In the genomic region with DNA sequence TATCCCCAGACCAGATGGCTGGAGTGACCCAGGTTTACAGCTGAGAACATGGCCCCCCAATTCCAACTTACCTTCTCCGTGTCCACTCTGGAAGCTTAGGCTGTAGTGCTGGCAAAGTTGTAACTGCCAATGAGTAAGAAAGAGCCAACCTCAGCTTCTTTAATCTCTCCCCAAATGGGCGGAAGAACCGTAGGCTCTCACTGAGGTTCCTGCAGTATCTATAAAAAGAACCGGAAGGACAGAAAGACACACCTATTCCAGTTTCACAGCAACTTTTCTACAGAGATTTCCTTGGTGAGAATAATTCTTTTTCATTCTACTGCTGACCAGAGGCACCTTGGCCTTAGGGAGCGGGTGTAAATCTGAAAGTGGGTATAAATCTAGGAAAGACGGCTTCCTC, we compare ENCODE assay signal across 24 cellular contexts. TPM values are rescaled to one million over a fixed set of nuclear protein-coding genes. Genes with fewer than 3 reads are reported as not detected.
"Had no signal": no experiment of that assay in that cellular context is flagged by ENCODE, and none has a peak within 500 bp of the region (broad histone marks: within the 10 kb centered on the region; RNA-seq: fewer than 3 reads in every experiment).

A gene (minus strand): TSS at position 135 of the 400 bp plus-strand sequence. CDS start 1,786 bp downstream, outside the sequence.

- H3K27me3 Mint-ChIP-seq: activated CD4-positive, alpha-beta T cell treated with anti-CD3 and anti-CD28 coated beads for 36 hours had no signal

- H3K27me3 ChIP-seq: adrenal gland had no signal

- H3K27ac Mint-ChIP-seq: activated CD4-positive, alpha-beta memory T cell treated with anti-CD3 and anti-CD28 coated beads, Interleukin-2, amount 10 ng/mL, durations not matched to agents 7 days and 5 days; activated CD4-positive, alpha-beta T cell treated with anti-CD3 and anti-CD28 coated beads for 36 hours; activated naive CD8-positive, alpha-beta T cell treated with anti-CD3 and anti-CD28 coated beads, Interleukin-2, amount 10 ng/mL, durations not matched to agents 7 days and 5 days; activated T-cell treated with anti-CD3 and anti-CD28 coated beads, Interleukin-2, amount 50 U/mL, for 72 hours; T-cell had no signal

- H3K4me1 ChIP-seq: adrenal gland had no signal

- H3K36me3 ChIP-seq: adrenal gland, WERI-Rb-1 had no signal

- H3K4me3 ChIP-seq: adrenal gland, K562 had no signal

- H3K4me3 Mint-ChIP-seq: activated CD4-positive, alpha-beta memory T cell treated with anti-CD3 and anti-CD28 coated beads, Interleukin-2, amount 10 ng/mL, durations not matched to agents 7 days and 5 days; activated CD4-positive, alpha-beta T cell treated with anti-CD3 and anti-CD28 coated beads for 36 hours; activated naive CD8-positive, alpha-beta T cell treated with anti-CD3 and anti-CD28 coated beads, Interleukin-2, amount 10 ng/mL, durations not matched to agents 7 days and 5 days; activated T-cell treated with anti-CD3 and anti-CD28 coated beads, Interleukin-2, amount 50 U/mL, for 72 hours; T-cell had no signal

- DNase-seq: activated CD4-positive, alpha-beta memory T cell treated with anti-CD3 and anti-CD28 coated beads, Interleukin-2, amount 10 ng/mL, durations not matched to agents 7 days and 5 days; activated CD4-positive, alpha-beta T cell treated with anti-CD3 and anti-CD28 coated beads for 36 hours; activated CD4-positive, alpha-beta T cell treated with anti-CD3 and anti-CD28 coated beads, Interleukin-2, amount 50 U/mL, for 1 hour; activated CD8-positive, alpha-beta memory T cell treated with anti-CD3 and anti-CD28 coated beads, Interleukin-2, amount 50 U/mL, for 4 hours; activated naive CD4-positive, alpha-beta T cell treated with anti-CD3 and anti-CD28 coated beads, Interleukin-2, amount 50 U/mL, for 16 hours; activated naive CD8-positive, alpha-beta T cell treated with anti-CD3 and anti-CD28 coated beads, Interleukin-2, amount 10 ng/mL, durations not matched to agents 7 days and 5 days; activated T-cell treated with anti-CD3 and anti-CD28 coated beads, Interleukin-2, amount 50 U/mL, for 72 hours; adrenal gland; anterior cingulate cortex; Karpas-422; NCI-H1048; NCI-H1694; NCI-H2029 treated with DMSO at 0.1 percent for 48 hours; NCI-H510A treated with DMSO at 0.1 percent for 48 hours; NCI-H69; PC-3; SHP77 treated with DMSO at 0.1 percent for 48 hours; T-cell; T-helper 2 cell; WERI-Rb-1 had no signal

- H3K9me3 ChIP-seq: adrenal gland had no signal

- H3K27ac ChIP-seq: adrenal gland, WERI-Rb-1 had no signal

- H3K9me3 Mint-ChIP-seq: activated CD4-positive, alpha-beta memory T cell treated with anti-CD3 and anti-CD28 coated beads, Interleukin-2, amount 10 ng/mL, durations not matched to agents 7 days and 5 days; activated naive CD8-positive, alpha-beta T cell treated with anti-CD3 and anti-CD28 coated beads, Interleukin-2, amount 10 ng/mL, durations not matched to agents 7 days and 5 days; activated T-cell treated with anti-CD3 and anti-CD28 coated beads, Interleukin-2, amount 50 U/mL, for 72 hours; T-cell had no signal

- FAIRE-seq: HepG2, K562, RCC 7860 had no signal

- H3K4me1 Mint-ChIP-seq: activated naive CD8-positive, alpha-beta T cell treated with anti-CD3 and anti-CD28 coated beads, Interleukin-2, amount 10 ng/mL, durations not matched to agents 7 days and 5 days; T-cell had no signal

- H3K36me3 Mint-ChIP-seq: activated naive CD8-positive, alpha-beta T cell treated with anti-CD3 and anti-CD28 coated beads, Interleukin-2, amount 10 ng/mL, durations not matched to agents 7 days and 5 days; T-cell had no signal

RNA-seq across cellular contexts. Expression of the gene that starts here (rescaled TPM):
- total RNA-seq: activated CD4-positive, alpha-beta T cell treated with anti-CD3 and anti-CD28 coated beads for 36 hours; activated naive CD8-positive, alpha-beta T cell treated with anti-CD3 and anti-CD28 coated beads, Interleukin-2, amount 10 ng/mL, durations not matched to agents 7 days and 5 days; activated T-cell treated with anti-CD3 and anti-CD28 coated beads, Interleukin-2, amount 50 U/mL, for 72 hours; adrenal gland; cardiac septum; HepG2; K562; PC-3; T-cell had no signal
- polyA plus RNA-seq: HepG2 had no signal
